Comparison of ENCODE assay signal across 16 cellular contexts in the genomic region with DNA sequence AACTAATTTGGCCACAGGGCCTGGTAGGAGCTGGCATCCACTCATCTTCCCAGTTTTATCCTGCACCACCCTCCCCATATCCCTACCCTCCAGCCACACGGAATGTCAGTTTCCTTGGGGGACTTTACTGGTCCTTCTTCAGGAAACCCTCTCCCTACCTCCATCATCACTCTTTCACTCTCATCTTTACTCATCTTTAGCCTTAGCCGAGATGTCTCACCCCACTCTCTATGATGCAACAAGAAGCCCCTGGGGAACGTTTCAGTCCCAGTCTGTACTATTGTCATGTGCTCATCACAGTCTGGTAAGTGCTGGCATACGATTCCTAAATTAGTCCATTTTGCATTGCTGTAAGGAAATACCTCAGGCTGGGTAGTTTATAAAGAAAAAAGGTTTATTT. TPM values are rescaled to one million over a fixed set of nuclear protein-coding genes. Genes with fewer than 3 reads are reported as not detected.
DNase-seq lines count a peak whose midpoint lies in the region; ATAC-seq and TF ChIP-seq lines count a peak whose summit lies in the region.
"Had no signal": no experiment of that assay in that cellular context is flagged by ENCODE, and none has a peak within 500 bp of the region (broad histone marks: within the 10 kb centered on the region; RNA-seq: fewer than 3 reads in every experiment).

No MANE protein-coding gene starts in this region.

- H3K9me3 Mint-ChIP-seq in nephron progenitor cell (no peaks in the 10 kb centered on the region), CD14-positive monocyte (no peaks in the 10 kb centered on the region)

- ATAC-seq in GM18858 (IDR thresholded peaks at IDR 0.05; ENCODE audit: unreplicated experiment) (peak; percentile 85), GM21367 (IDR thresholded peaks at IDR 0.05; ENCODE audit: unreplicated experiment) (peak; percentile 69), HG02981 (IDR thresholded peaks at IDR 0.05; ENCODE audit: unreplicated experiment) (peak; percentile 73), HG02840 (IDR thresholded peaks at IDR 0.05; ENCODE audit: low FRiP score, unreplicated experiment) (no peak)

- H3K27ac ChIP-seq in VCaP: peak overlapping the region; percentile 93; the same call in 1 of the 2 replicates
- H3K27ac ChIP-seq: coronary artery, SJCRH30, skin epidermis, vagina had no signal

- peaks cover 13% of the 10 kb centered on the region for H3K36me3 Mint-ChIP-seq in nephron progenitor cell (ENCODE audit: low read depth)
- H3K36me3 Mint-ChIP-seq in CD14-positive monocyte: peaks cover 3 to 13% of the 10 kb centered on the region in 2 donors

- H3K4me1 Mint-ChIP-seq in nephron progenitor cell (no peaks in the 10 kb centered on the region), CD14-positive monocyte (peaks cover 3% of the 10 kb centered on the region)

- H3K27me3 Mint-ChIP-seq in nephron progenitor cell (ENCODE audit: low read depth, poor library complexity) (no peaks in the 10 kb centered on the region), CD14-positive monocyte (ENCODE audit: low read depth in 3 of 3) (peaks cover 0 to 3% (median 3%) of the 10 kb centered on the region in 3 donors)

- no peak for TF ChIP-seq CTCF in VCaP (conservative IDR thresholded peaks at IDR 0.05)
- TF ChIP-seq CTCF in nephron progenitor cell (IDR thresholded peaks at IDR 0.05): no peak
- TF ChIP-seq CTCF in CD14-positive monocyte (IDR thresholded peaks at IDR 0.05): no peak

- DNase-seq in nephron progenitor cell (no peak), CD14-positive monocyte (ENCODE audit: low spot score) (no peak), DMS79 treated with DMSO at 0.1 percent for 48 hours (lab: John Stamatoyannopoulos, UW) (no peak)
- DNase-seq: Caco-2, foreskin fibroblast, MG63, NCI-H526 treated with DMSO at 0.1 percent for 48 hours, SJCRH30 had no signal

- intact Hi-C loops in CD14-positive monocyte (cut with micrococcal nuclease): no loop called here

- H3K4me3 Mint-ChIP-seq in nephron progenitor cell (no peak overlapping the region), CD14-positive monocyte (no peak overlapping the region)

- H3K27ac Mint-ChIP-seq in nephron progenitor cell (no peak overlapping the region), CD14-positive monocyte (peak overlapping the region in 1 of 7 donors; percentile 27)

RNA-seq across cellular contexts. Expression of a gene that starts 34.9 kb away (rescaled TPM):
- polyA plus RNA-seq in CD14-positive monocyte: 10 to 100 TPM; 67.5 to 78.3 TPM
